ENCODE assay signal across 1 cellular context in genomic region chr22:20966883-20967696, GRCh38.
TF ChIP-seq lines count a peak whose summit lies in the region.

AIFM3 (plus strand) TSS chr22:20967255; CDS start chr22:20967945, 690 bp downstream.

TF ChIP-seq in IMR-90, 13 proteins besides CTCF, POLR2A, EP300 and RAD21 (continued from another document):
- no peak for TF ChIP-seq USF2 (IDR thresholded peaks at IDR 0.05; ENCODE audit: low read depth, low read length)
- TF ChIP-seq BHLHE40 (IDR thresholded peaks at IDR 0.05; ENCODE audit: low read depth, low read length) = no peak
- TF ChIP-seq MAFK (IDR thresholded peaks at IDR 0.05; ENCODE audit: low read depth, low read length) = no peak
- no peak for TF ChIP-seq FOS (IDR thresholded peaks at IDR 0.05; ENCODE audit: low read depth, low read length)
- no peak for TF ChIP-seq RFX5 (IDR thresholded peaks at IDR 0.05; ENCODE audit: low read depth, low read length)
- no peak for TF ChIP-seq MAZ (IDR thresholded peaks at IDR 0.05; ENCODE audit: borderline replicate concordance, low read depth, low read length)
- TF ChIP-seq MXI1 (IDR thresholded peaks at IDR 0.05; ENCODE audit: borderline replicate concordance, low read depth, low read length) = no peak
- TF ChIP-seq CHD1 (IDR thresholded peaks at IDR 0.05; ENCODE audit: low read depth, low read length) = no peak
- TF ChIP-seq ELK1 (IDR thresholded peaks at IDR 0.05; ENCODE audit: borderline replicate concordance, low read depth, low read length) = no peak
- no peak for TF ChIP-seq CEBPB (IDR thresholded peaks at IDR 0.05; ENCODE audit: low read depth, low read length)
- no peak for TF ChIP-seq RCOR1 (IDR thresholded peaks at IDR 0.05; ENCODE audit: insufficient replicate concordance, low read length)
